Comparison of ENCODE assay signal across 21 cellular contexts in genomic region chr6:25454141-25454540, GRCh38.
"Had no signal": no experiment of that assay in that cellular context is flagged by ENCODE, and none has a peak within 500 bp of the region (broad histone marks: within the 10 kb centered on the region; RNA-seq: fewer than 3 reads in every experiment).

No MANE protein-coding gene starts in this region.

- DNase-seq: activated CD4-positive, alpha-beta T cell treated with anti-CD3 and anti-CD28 coated beads, Interleukin-2, amount 10 ng/mL, durations not matched to agents 7 days and 5 days; activated CD8-positive, alpha-beta T cell treated with anti-CD3 and anti-CD28 coated beads, Interleukin-2, amount 10 ng/mL, durations not matched to agents 7 days and 5 days; activated effector memory CD4-positive, alpha-beta T cell treated with Interleukin-2 at 50 U/mL for 16 hours; activated naive CD4-positive, alpha-beta T cell treated with anti-CD3 and anti-CD28 coated beads, Interleukin-2, amount 10 ng/mL, durations not matched to agents 7 days and 5 days; activated T-cell treated with anti-CD3 and anti-CD28 coated beads, Interleukin-2, amount 50 U/mL, for 48 hours; cerebellar nuclear complex; effector CD4-positive, alpha-beta T cell; foreskin melanocyte; hypothalamus; kidney; retina; stimulated activated CD8-positive, alpha-beta memory T cell treated with anti-CD3 and anti-CD28 coated beads, Interleukin-4, amount 100 ng/mL, for 48 hours; stimulated activated naive CD4-positive, alpha-beta T cell; T-helper 1 cell; thyroid gland had no signal

- H3K4me1 ChIP-seq: breast epithelium had no signal

- H3K9me3 Mint-ChIP-seq: activated CD4-positive, alpha-beta T cell treated with anti-CD3 and anti-CD28 coated beads, Interleukin-2, amount 10 ng/mL, durations not matched to agents 7 days and 5 days; activated naive CD4-positive, alpha-beta T cell treated with anti-CD3 and anti-CD28 coated beads, Interleukin-2, amount 10 ng/mL, durations not matched to agents 7 days and 5 days; mesothelial cell of epicardium; nephron had no signal

- H3K4me3 Mint-ChIP-seq: activated CD4-positive, alpha-beta T cell treated with anti-CD3 and anti-CD28 coated beads, Interleukin-2, amount 10 ng/mL, durations not matched to agents 7 days and 5 days; activated CD8-positive, alpha-beta T cell treated with anti-CD3 and anti-CD28 coated beads, Interleukin-2, amount 10 ng/mL, durations not matched to agents 7 days and 5 days; activated naive CD4-positive, alpha-beta T cell treated with anti-CD3 and anti-CD28 coated beads, Interleukin-2, amount 10 ng/mL, durations not matched to agents 7 days and 5 days; mesothelial cell of epicardium; nephron had no signal

- H3K4me3 ChIP-seq: breast epithelium, thyroid gland had no signal

- H3K27me3 Mint-ChIP-seq: activated CD4-positive, alpha-beta T cell treated with anti-CD3 and anti-CD28 coated beads, Interleukin-2, amount 10 ng/mL, durations not matched to agents 7 days and 5 days; activated naive CD4-positive, alpha-beta T cell treated with anti-CD3 and anti-CD28 coated beads, Interleukin-2, amount 10 ng/mL, durations not matched to agents 7 days and 5 days had no signal

- H3K27me3 ChIP-seq: breast epithelium, thyroid gland had no signal

- H3K27ac ChIP-seq: breast epithelium, thyroid gland had no signal

- H3K36me3 Mint-ChIP-seq: activated naive CD4-positive, alpha-beta T cell treated with anti-CD3 and anti-CD28 coated beads, Interleukin-2, amount 10 ng/mL, durations not matched to agents 7 days and 5 days; mesothelial cell of epicardium had no signal

- H3K27ac Mint-ChIP-seq: activated CD4-positive, alpha-beta T cell treated with anti-CD3 and anti-CD28 coated beads, Interleukin-2, amount 10 ng/mL, durations not matched to agents 7 days and 5 days; activated CD8-positive, alpha-beta T cell treated with anti-CD3 and anti-CD28 coated beads, Interleukin-2, amount 10 ng/mL, durations not matched to agents 7 days and 5 days; activated naive CD4-positive, alpha-beta T cell treated with anti-CD3 and anti-CD28 coated beads, Interleukin-2, amount 10 ng/mL, durations not matched to agents 7 days and 5 days; mesothelial cell of epicardium; nephron had no signal

- H3K36me3 ChIP-seq: breast epithelium, thyroid gland had no signal

- ATAC-seq: activated CD4-positive, CD25-positive, alpha-beta regulatory T cell treated with anti-CD3 and anti-CD28 coated beads, Interleukin-2, amount 50 U/mL, for 24 hours; activated CD8-positive, alpha-beta T cell treated with anti-CD3 and anti-CD28 coated beads, Interleukin-2, amount 10 ng/mL, durations not matched to agents 7 days and 5 days; esophagus mucosa; left lobe of liver had no signal

- H3K9me3 ChIP-seq: breast epithelium, thyroid gland had no signal
